In the genomic region with DNA sequence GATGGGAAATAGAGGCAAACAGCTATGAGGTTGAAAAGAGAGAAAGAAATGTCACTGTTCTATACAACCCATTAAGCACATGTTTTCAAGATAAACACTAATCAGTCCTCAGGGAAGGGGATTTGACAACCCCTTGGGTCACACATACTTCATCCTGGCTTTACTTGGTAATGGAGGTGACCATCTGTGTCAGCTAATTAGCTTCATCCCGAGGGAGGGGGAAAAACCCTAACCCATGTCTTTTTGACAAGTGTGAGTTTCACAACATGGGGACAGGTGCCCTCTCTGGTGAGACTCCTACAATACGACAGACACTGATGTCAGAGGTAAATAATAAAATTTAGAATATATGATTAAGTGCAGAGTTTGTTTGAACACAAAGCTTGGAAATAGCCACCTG, we compare ENCODE assay signal across 10 cellular contexts. TPM values are rescaled to one million over a fixed set of nuclear protein-coding genes. Genes with fewer than 3 reads are reported as not detected.
DNase-seq lines count a peak whose midpoint lies in the region; ATAC-seq and TF ChIP-seq lines count a peak whose summit lies in the region.
"Had no signal": no experiment of that assay in that cellular context is flagged by ENCODE, and none has a peak within 500 bp of the region (broad histone marks: within the 10 kb centered on the region; RNA-seq: fewer than 3 reads in every experiment).

No MANE protein-coding gene starts in this region.

- H3K4me1 Mint-ChIP-seq in stimulated activated naive CD8-positive, alpha-beta T cell treated with anti-CD3 and anti-CD28 coated beads, Interleukin-15, Interleukin-2, amounts not matched to agents 100 ng/mL and 50 ng/mL, for 24 hours (ENCODE audit: low read depth): peaks cover 41% of the 10 kb centered on the region
- H3K4me1 Mint-ChIP-seq in immature natural killer cell: peaks cover 38 to 39% of the 10 kb centered on the region in 2 donors

- no peak for DNase-seq in stimulated activated naive CD8-positive, alpha-beta T cell treated with anti-CD3 and anti-CD28 coated beads, Interleukin-15, Interleukin-2, amounts not matched to agents 100 U/mL and 50 U/mL, for 24 hours
- DNase-seq in immature natural killer cell (no peak), vagina (ENCODE audit: extremely low spot score in 2 of 2) (no peak)
- DNase-seq: body of pancreas, NCI-H510A treated with DMSO at 0.1 percent for 48 hours had no signal

- H3F3A ChIP-seq in SU-DHL-6 (ENCODE audit: insufficient read depth): peaks cover 15% of the 10 kb centered on the region; the same call in 1 of the 2 replicates

- no peak overlapping the region for H3K27ac Mint-ChIP-seq in stimulated activated naive CD8-positive, alpha-beta T cell treated with anti-CD3 and anti-CD28 coated beads, Interleukin-15, Interleukin-2, amounts not matched to agents 100 ng/mL and 50 ng/mL, for 24 hours
- H3K27ac Mint-ChIP-seq in immature natural killer cell: peak overlapping the region in 5 of 6 donors; percentile 71 to 98 (median 95)

- TF ChIP-seq POLR2A in vagina (IDR thresholded peaks at IDR 0.05): no peak

- H3K79me2 ChIP-seq in SU-DHL-6 (ENCODE audit: insufficient read depth, low read length): peaks cover 31% of the 10 kb centered on the region

- peaks cover 4% of the 10 kb centered on the region for H3K9me3 Mint-ChIP-seq in stimulated activated naive CD8-positive, alpha-beta T cell treated with anti-CD3 and anti-CD28 coated beads, Interleukin-15, Interleukin-2, amounts not matched to agents 100 ng/mL and 50 ng/mL, for 24 hours
- H3K9me3 Mint-ChIP-seq in immature natural killer cell: no peaks in the 10 kb centered on the region

- H3K9me3 ChIP-seq in SU-DHL-6 (ENCODE audit: insufficient read depth, low read length) (no peaks in the 10 kb centered on the region), vagina (no peaks in the 10 kb centered on the region)
- H3K9me3 ChIP-seq: body of pancreas had no signal

- no peaks in the 10 kb centered on the region for H4K20me1 ChIP-seq in SU-DHL-6 (ENCODE audit: low read depth, low read length)

- H3K4me3 Mint-ChIP-seq in stimulated activated naive CD8-positive, alpha-beta T cell treated with anti-CD3 and anti-CD28 coated beads, Interleukin-15, Interleukin-2, amounts not matched to agents 100 ng/mL and 50 ng/mL, for 24 hours: peak overlapping the region; percentile 30
- H3K4me3 Mint-ChIP-seq in immature natural killer cell: peak overlapping the region; percentile 91 to 99 (median 95)

- no peak overlapping the region for H3K4me3 ChIP-seq in SU-DHL-6 (ENCODE audit: insufficient read depth, low read length, poor library complexity, severe bottlenecking)
- no peak overlapping the region for H3K4me3 ChIP-seq in vagina
- H3K4me3 ChIP-seq: body of pancreas had no signal

- no peak for ATAC-seq in stimulated activated naive CD8-positive, alpha-beta T cell treated with anti-CD3 and anti-CD28 coated beads, Interleukin-15, Interleukin-2, amounts not matched to agents 100 U/mL and 50 U/mL, for 24 hours
- ATAC-seq in GM19324 (IDR thresholded peaks at IDR 0.05; ENCODE audit: low FRiP score, unreplicated experiment) (no peak), GM18868 (IDR thresholded peaks at IDR 0.05; ENCODE audit: unreplicated experiment) (no peak), HG02588 (IDR thresholded peaks at IDR 0.05; ENCODE audit: unreplicated experiment) (no peak)
- ATAC-seq: body of pancreas had no signal

- H3K4me2 ChIP-seq in SU-DHL-6 (ENCODE audit: low read depth, low read length, poor library complexity, severe bottlenecking): no peak overlapping the region

- H3K27me3 ChIP-seq in SU-DHL-6 (ENCODE audit: low read length) (no peaks in the 10 kb centered on the region), vagina (no peaks in the 10 kb centered on the region)
- H3K27me3 ChIP-seq: body of pancreas had no signal

- no peak overlapping the region for H3K9ac ChIP-seq in SU-DHL-6 (ENCODE audit: low read length)

- H3K27me3 Mint-ChIP-seq in stimulated activated naive CD8-positive, alpha-beta T cell treated with anti-CD3 and anti-CD28 coated beads, Interleukin-15, Interleukin-2, amounts not matched to agents 100 ng/mL and 50 ng/mL, for 24 hours: no peaks in the 10 kb centered on the region
- peaks cover 7 to 10% (median 8%) of the 10 kb centered on the region in 3 donors for H3K27me3 Mint-ChIP-seq in immature natural killer cell (ENCODE audit: low read depth in 3 of 3)

- no peak overlapping the region for H3K27ac ChIP-seq in SU-DHL-6 (ENCODE audit: low read depth, low read length)
- H3K27ac ChIP-seq in vagina: peak overlapping the region; percentile 98

- intact Hi-C loops in vagina (cut with DNase I): no loop called here

- no peaks in the 10 kb centered on the region for H3K9me2 ChIP-seq in SU-DHL-6 (replicated peaks; ENCODE audit: insufficient read depth, low read length)

- TF ChIP-seq CTCF in SU-DHL-6 (IDR thresholded peaks at IDR 0.05; ENCODE audit: insufficient read depth, low read length, poor library complexity, severe bottlenecking) (no peak), vagina (IDR thresholded peaks at IDR 0.05) (no peak)

- H3K36me3 Mint-ChIP-seq in stimulated activated naive CD8-positive, alpha-beta T cell treated with anti-CD3 and anti-CD28 coated beads, Interleukin-15, Interleukin-2, amounts not matched to agents 100 ng/mL and 50 ng/mL, for 24 hours (ENCODE audit: low read depth): peaks cover 12% of the 10 kb centered on the region
- no peaks in the 10 kb centered on the region for H3K36me3 Mint-ChIP-seq in immature natural killer cell

- peaks cover 19% of the 10 kb centered on the region for H3K4me1 ChIP-seq in vagina

- no peaks in the 10 kb centered on the region for H3K36me3 ChIP-seq in SU-DHL-6 (ENCODE audit: low read length)
- no peaks in the 10 kb centered on the region for H3K36me3 ChIP-seq in vagina

- peak overlapping the region; percentile 85 for H2AFZ ChIP-seq in SU-DHL-6 (ENCODE audit: low read depth, low read length, severe bottlenecking)

RNA-seq across cellular contexts. Expression of a gene that starts 43.1 kb away (rescaled TPM):
- 10 to 100 TPM; 18.4 to 75.2 (median 27.4) TPM for polyA plus RNA-seq in immature natural killer cell
- 6.1 TPM for total RNA-seq in vagina

RNA-seq across cellular contexts. Expression of a gene that starts 53.6 kb away (rescaled TPM):
- polyA plus RNA-seq in immature natural killer cell: 10 to 100 TPM in 1 of 3 donors, 1 to 10 TPM in 2; 5.2 to 19.1 (median 8.3) TPM
- total RNA-seq in vagina: 78.6 TPM
